In the genomic region with DNA sequence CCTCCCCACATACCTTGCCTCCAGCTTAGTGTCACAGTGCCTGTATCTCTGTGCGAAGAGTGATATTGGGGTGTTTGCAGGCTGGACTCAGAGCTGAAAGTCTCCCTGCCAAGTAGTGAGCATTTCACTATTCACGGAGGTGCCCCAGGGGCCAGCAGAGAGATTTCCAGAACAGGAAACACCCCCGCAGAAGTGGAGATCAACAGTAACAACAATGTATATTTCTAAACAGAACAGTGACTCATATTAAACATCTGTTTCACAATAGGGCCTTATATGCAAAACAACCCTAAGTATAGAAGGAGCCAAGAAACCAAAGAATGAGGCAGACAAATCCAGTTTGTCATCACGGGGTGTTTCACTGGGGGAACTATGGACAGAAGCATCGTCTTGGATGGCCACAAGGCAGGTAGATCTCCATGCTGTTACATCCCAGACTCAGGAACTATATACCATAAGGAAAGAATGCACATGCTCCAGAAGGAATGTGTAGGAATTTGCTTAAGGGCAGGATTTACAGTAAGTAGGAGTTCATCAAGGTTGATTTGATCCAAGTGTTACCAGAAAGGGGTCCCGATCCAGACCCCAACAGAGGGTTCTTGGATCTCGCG, we compare ENCODE assay signal across 8 cellular contexts. TPM values are rescaled to one million over a fixed set of nuclear protein-coding genes. Genes with fewer than 3 reads are reported as not detected.
DNase-seq lines count a peak whose midpoint lies in the region; ATAC-seq and TF ChIP-seq lines count a peak whose summit lies in the region.

No MANE protein-coding gene starts in this region.

- no peak overlapping the region for H2AFZ ChIP-seq in Karpas-422 (ENCODE audit: low read length)

- H3K79me2 ChIP-seq in Karpas-422 (ENCODE audit: low read length), result no peaks in the 10 kb centered on the region

- H3K27ac ChIP-seq in prostate gland (no peak overlapping the region), Karpas-422 (ENCODE audit: low read length) (no peak overlapping the region)

- intact Hi-C loops in prostate gland (cut with DNase I), result no loop called here

- ATAC-seq in activated CD4-positive, CD25-positive, alpha-beta regulatory T cell treated with anti-CD3 and anti-CD28 coated beads, Interleukin-2, amount 50 U/mL, for 24 hours, result peak; percentile 92 to 94
- ATAC-seq in HG02642 (IDR thresholded peaks at IDR 0.05; ENCODE audit: poor library complexity, unreplicated experiment), result peak; percentile 82

- DNase-seq in activated CD4-positive, CD25-positive, alpha-beta regulatory T cell (lab: John Stamatoyannopoulos, UW), result no peak
- DNase-seq in OCI-M1 (lab: John Stamatoyannopoulos, UW), result peak; percentile 77
- DNase-seq in choroid plexus epithelial cell (ENCODE audit: low read depth), result peak; percentile 95
- peak; percentile 20 for DNase-seq in prostate gland (ENCODE audit: low spot score)
- no peak for DNase-seq in Ammon's horn (ENCODE audit: low spot score)
- no peak for DNase-seq in Karpas-422

- no peak for TF ChIP-seq POLR2A in prostate gland (IDR thresholded peaks at IDR 0.05)

- H3K4me1 ChIP-seq in prostate gland (replicated peaks) (no peaks in the 10 kb centered on the region), Karpas-422 (ENCODE audit: low read length) (peaks cover 7% of the 10 kb centered on the region)

- no peaks in the 10 kb centered on the region for H3K36me3 ChIP-seq in prostate gland
- no peaks in the 10 kb centered on the region for H3K36me3 ChIP-seq in Karpas-422 (ENCODE audit: insufficient read depth, low read length)

- no peak overlapping the region for H3K4me2 ChIP-seq in Karpas-422 (ENCODE audit: low read depth, low read length, poor library complexity, severe bottlenecking)

- no peak overlapping the region for H3K9ac ChIP-seq in Karpas-422 (ENCODE audit: low read length)

- H4K20me1 ChIP-seq in Karpas-422 (ENCODE audit: insufficient read depth, low read depth, low read length), result no peaks in the 10 kb centered on the region

- TF ChIP-seq CTCF in choroid plexus epithelial cell (conservative IDR thresholded peaks at IDR 0.05; ENCODE audit: low read depth, low read length) (no peak), prostate gland (IDR thresholded peaks at IDR 0.05) (no peak)

- no peaks in the 10 kb centered on the region for H3K9me3 ChIP-seq in prostate gland
- no peaks in the 10 kb centered on the region for H3K9me3 ChIP-seq in Karpas-422 (ENCODE audit: low read length)

- H3K27me3 ChIP-seq in prostate gland (replicated peaks; ENCODE audit: insufficient read depth), result no peaks in the 10 kb centered on the region
- H3K27me3 ChIP-seq in Karpas-422 (ENCODE audit: low read length), result no peaks in the 10 kb centered on the region

- 40% methylated on average over 8 of the region's 8 CpGs for WGBS in prostate gland

- peak overlapping the region; percentile 26 for H3K4me3 ChIP-seq in choroid plexus epithelial cell (ENCODE audit: low read depth, low read length)
- H3K4me3 ChIP-seq in prostate gland, result no peak overlapping the region
- H3K4me3 ChIP-seq in Karpas-422 (ENCODE audit: low read length), result no peak overlapping the region

- no peaks in the 10 kb centered on the region for H3K9me2 ChIP-seq in Karpas-422 (replicated peaks; ENCODE audit: insufficient read depth, low read length)

RNA-seq across cellular contexts. Expression of gene CCL24, which starts 29.3 kb away (rescaled TPM):
- not detected for total RNA-seq in prostate gland
- total RNA-seq in Karpas-422 (2014; rRNA removed; shearing (Covaris generic); ENCODE audit: low replicate concordance), result not detected in 2 replicates

RNA-seq across cellular contexts. Expression of gene RHBDD2, which starts 35.9 kb away (rescaled TPM):
- 100 to 1,000 TPM; 101 to 130 TPM for total RNA-seq in prostate gland
- 35.2 and 35.5 TPM in 2 replicates for total RNA-seq in Karpas-422 (2014; rRNA removed; shearing (Covaris generic); ENCODE audit: low replicate concordance)

Comparison
In these comparisons a context has a peak if more than half of its experiments do, and no peak if none do; other contexts are left out.
1. DNase-seq: peak in OCI-M1 (single experiment), choroid plexus epithelial cell (single experiment) and prostate gland (single experiment); none in activated CD4-positive, CD25-positive, alpha-beta regulatory T cell (0 of 4), Ammon's horn (single experiment) and Karpas-422 (single experiment).